ENCODE assay signal across 8 cellular contexts in genomic region chr19:16584825-16585801, GRCh38. TPM values are rescaled to one million over a fixed set of nuclear protein-coding genes. Genes with fewer than 3 reads are reported as not detected.
DNase-seq lines count a peak whose midpoint lies in the region; ATAC-seq, FAIRE-seq and TF ChIP-seq lines count a peak whose summit lies in the region.

No MANE protein-coding gene starts in this region.

- H3K4me1 ChIP-seq in pancreas: peaks cover 32 to 73% (median 32%) of the 10 kb centered on the region in 3 donors

- WGBS in pancreas, 2 donors: 74 to 80% methylated on average over 15 of the region's 15 CpGs

- intact Hi-C loops in pancreas (cut with DNase I): no loop called here

- peak; percentile 51 for DNase-seq in GM06990 (ENCODE audit: extremely low read depth, insufficient read length)
- DNase-seq in NOMO-1 treated with DMSO at 0.1 percent for 48 hours (lab: John Stamatoyannopoulos, UW; ENCODE audit: unreplicated experiment): peak; percentile 52
- DNase-seq in coronary artery (ENCODE audit: low spot score): no peak
- DNase-seq in pancreas: peak in 1 of 6 donors; percentile 47
- no peak for DNase-seq in activated CD4-positive, CD25-positive, alpha-beta regulatory T cell (lab: John Stamatoyannopoulos, UW)
- no peak for DNase-seq in kidney glomerular epithelial cell (lab: John Stamatoyannopoulos, UW)

- no peaks in the 10 kb centered on the region for H3K9me3 ChIP-seq in pancreas

- no peak for FAIRE-seq in pancreas (lab: Jason Lieb, UNC)

- H3K27ac ChIP-seq in coronary artery (peak overlapping the region in 1 of 2 donors; percentile 82), pancreas (peak overlapping the region; percentile 4 to 74 (median 52))

- H3K27me3 ChIP-seq in GM06990 (replicated peaks; ENCODE audit: control insufficient read depth, insufficient read depth, low read length): no peaks in the 10 kb centered on the region
- H3K27me3 ChIP-seq in pancreas: no peaks in the 10 kb centered on the region

- no peak for TF ChIP-seq CTCF in GM06990 (IDR thresholded peaks at IDR 0.05; ENCODE audit: insufficient read depth, low read length, poor library complexity, severe bottlenecking)
- TF ChIP-seq CTCF in coronary artery (IDR thresholded peaks at IDR 0.05): no peak
- no peak for TF ChIP-seq CTCF in pancreas (IDR thresholded peaks at IDR 0.05)

- ATAC-seq in pancreas (no peak), HG03196 (IDR thresholded peaks at IDR 0.05; ENCODE audit: unreplicated experiment) (no peak), GM19455 (IDR thresholded peaks at IDR 0.05; ENCODE audit: unreplicated experiment) (no peak)

- H3K36me3 ChIP-seq in GM06990 (ENCODE audit: control insufficient read depth, insufficient read depth, low read length): peaks cover 14% of the 10 kb centered on the region
- H3K36me3 ChIP-seq in pancreas: no peaks in the 10 kb centered on the region

- H3K4me3 ChIP-seq in GM06990 (replicated peaks; ENCODE audit: low read depth, low read length) (peak overlapping the region; percentile 83), coronary artery (peak overlapping the region; percentile 45), pancreas (peak overlapping the region in 1 of 4 donors; percentile 8)

RNA-seq across cellular contexts. Expression of gene SLC35E1, which starts 12.9 kb away (rescaled TPM):
- total RNA-seq in pancreas: 10 to 100 TPM; 32.1 to 42.1 (median 35.5) TPM
- 10 to 100 TPM; 22.9 to 28.2 TPM for polyA plus RNA-seq in pancreas

RNA-seq across cellular contexts. Expression of gene CHERP, which starts 42.9 kb away (rescaled TPM):
- 10 to 100 TPM; 11.0 to 21.7 (median 16.6) TPM for total RNA-seq in pancreas
- 10 to 100 TPM; 23.8 to 26.8 TPM for polyA plus RNA-seq in pancreas

RNA-seq across cellular contexts. Expression of gene MED26, which starts 42.9 kb away (rescaled TPM):
- total RNA-seq in pancreas: 1 to 10 TPM; 3.9 to 7.1 (median 4.4) TPM
- polyA plus RNA-seq in pancreas: 1 to 10 TPM; 3.7 to 3.8 TPM

Comparison
In these comparisons a context has a peak if more than half of its experiments do, and no peak if none do; other contexts are left out.
1. DNase-seq: peak in GM06990 (single experiment) and NOMO-1 treated with DMSO at 0.1 percent for 48 hours (single experiment); none in coronary artery (single experiment), activated CD4-positive, CD25-positive, alpha-beta regulatory T cell (0 of 4) and kidney glomerular epithelial cell (single experiment).